7 cellular contexts compared by ENCODE assay signal in genomic region chr5:179827684-179828083, GRCh38. TPM values are rescaled to one million over a fixed set of nuclear protein-coding genes. Genes with fewer than 3 reads are reported as not detected.
DNase-seq lines count a peak whose midpoint lies in the region; ATAC-seq and TF ChIP-seq lines count a peak whose summit lies in the region.

No MANE protein-coding gene starts in this region.

- POLR2A ChIA-PET in activated B cell treated with CpG ODN at 0.5 μM for 24 hours (lab: Charles Lee), result interaction anchor here (0.7 to 1.1 kb wide), 4 partner anchors 9 to 32 kb away, joined by 3 to 6 read pairs (median 3); no protein-coding TSS in a partner anchor

- H3K9me3 ChIP-seq in heart left ventricle, result no peaks in the 10 kb centered on the region

- no peak overlapping the region for H3K4me3 Mint-ChIP-seq in activated B cell treated with CpG ODN at 0.5 μM for 24 hours
- no peak overlapping the region for H3K4me3 Mint-ChIP-seq in stimulated activated effector memory CD8-positive, alpha-beta T cell treated with anti-CD3 and anti-CD28 coated beads, Interleukin-12 subunit alpha, Interleukin-12 subunit beta, amount 100 ng/mL, for 72 hours

- in situ Hi-C loops in GM13977 (cut with MboI; ENCODE audit: low pct_unique_long_range_greater_than_20kb, low sequenced_read_pairs, unreplicated experiment), result no loop called here

- H3K36me3 ChIP-seq in heart left ventricle, result peaks cover 0 to 100% (median 100%) of the 10 kb centered on the region in 9 donors

- ATAC-seq in activated B cell treated with CpG ODN at 0.5 μM for 24 hours (ENCODE audit: low read depth) (peak; percentile 82), heart left ventricle (peak in 3 of 4 donors; percentile 25 to 69 (median 38)), HG02852 (IDR thresholded peaks at IDR 0.05; ENCODE audit: unreplicated experiment) (no peak)
- peak; percentile 76 for ATAC-seq in stimulated activated effector memory CD8-positive, alpha-beta T cell treated with anti-CD3 and anti-CD28 coated beads, Interleukin-12 subunit alpha, Interleukin-12 subunit beta, amount 100 ng/mL, for 72 hours

- H3K27ac ChIP-seq in heart left ventricle, result peak overlapping the region in 4 of 12 donors; percentile 7 to 62 (median 27)

- peak overlapping the region; percentile 56 for H3K27ac Mint-ChIP-seq in activated B cell treated with CpG ODN at 0.5 μM for 24 hours
- H3K27ac Mint-ChIP-seq in stimulated activated effector memory CD8-positive, alpha-beta T cell treated with anti-CD3 and anti-CD28 coated beads, Interleukin-12 subunit alpha, Interleukin-12 subunit beta, amount 100 ng/mL, for 72 hours, result peak overlapping the region; percentile 80

- H3K36me3 Mint-ChIP-seq in activated B cell treated with CpG ODN at 0.5 μM for 24 hours (ENCODE audit: low read depth), result peaks cover 96% of the 10 kb centered on the region
- peaks cover 100% of the 10 kb centered on the region for H3K36me3 Mint-ChIP-seq in stimulated activated effector memory CD8-positive, alpha-beta T cell treated with anti-CD3 and anti-CD28 coated beads, Interleukin-12 subunit alpha, Interleukin-12 subunit beta, amount 100 ng/mL, for 72 hours

- TF ChIP-seq POLR2A in heart left ventricle (IDR thresholded peaks at IDR 0.05), result no peak

- H3K27me3 ChIP-seq in heart left ventricle, result no peaks in the 10 kb centered on the region

- no peaks in the 10 kb centered on the region for H3K9me3 Mint-ChIP-seq in activated B cell treated with CpG ODN at 0.5 μM for 24 hours
- no peaks in the 10 kb centered on the region for H3K9me3 Mint-ChIP-seq in stimulated activated effector memory CD8-positive, alpha-beta T cell treated with anti-CD3 and anti-CD28 coated beads, Interleukin-12 subunit alpha, Interleukin-12 subunit beta, amount 100 ng/mL, for 72 hours

- CTCF ChIA-PET in activated B cell treated with CpG ODN at 0.5 μM for 24 hours (lab: Charles Lee), result interaction anchor here (1.0 to 1.1 kb wide), 3 partner anchors 26 to 146 kb away, joined by 3 to 12 read pairs (median 3); no protein-coding TSS in a partner anchor

- no peaks in the 10 kb centered on the region for H3K27me3 Mint-ChIP-seq in activated B cell treated with CpG ODN at 0.5 μM for 24 hours

- intact Hi-C loops in activated B cell treated with CpG ODN at 0.5 μM for 24 hours (cut with micrococcal nuclease), result no loop called here
- intact Hi-C loops in heart left ventricle (cut with DNase I), result loop anchor here in 1 of 10 donors (10.0 kb wide), 1 partner anchor 203 kb away; the partner anchor contains the start of gene HNRNPH1

- no peak overlapping the region for H3K4me3 ChIP-seq in heart left ventricle

- peak; percentile 26 for DNase-seq in KG1 (lab: John Stamatoyannopoulos, UW)
- DNase-seq in activated B cell treated with CpG ODN at 0.5 μM for 24 hours, result no peak
- peak in 3 of 5 donors; percentile 54 to 66 (median 55) for DNase-seq in heart left ventricle
- DNase-seq in stimulated activated effector memory CD8-positive, alpha-beta T cell treated with anti-CD3 and anti-CD28 coated beads, Interleukin-12 subunit alpha, Interleukin-12 subunit beta, amount 100 ng/mL, for 72 hours (ENCODE audit: low spot score in 2 of 2), result no peak
- DNase-seq in GM13977 (ENCODE audit: low spot score), result no peak
- no peak for DNase-seq in SK-N-DZ (ENCODE audit: low spot score)

- TF ChIP-seq CTCF in activated B cell treated with CpG ODN at 0.5 μM for 24 hours (IDR thresholded peaks at IDR 0.05) (no peak), heart left ventricle (IDR thresholded peaks at IDR 0.05) (no peak), GM13977 (IDR thresholded peaks at IDR 0.05; ENCODE audit: extremely low read depth, insufficient read depth, missing control alignments) (no peak)

- H3K4me1 ChIP-seq in heart left ventricle, result peaks cover 10 to 55% (median 46%) of the 10 kb centered on the region in 12 donors

- peaks cover 35% of the 10 kb centered on the region for H3K4me1 Mint-ChIP-seq in activated B cell treated with CpG ODN at 0.5 μM for 24 hours
- peaks cover 42% of the 10 kb centered on the region for H3K4me1 Mint-ChIP-seq in stimulated activated effector memory CD8-positive, alpha-beta T cell treated with anti-CD3 and anti-CD28 coated beads, Interleukin-12 subunit alpha, Interleukin-12 subunit beta, amount 100 ng/mL, for 72 hours

- 59 to 64% (median 63%) methylated on average over 9 of the region's 9 CpGs for WGBS in heart left ventricle, 4 donors

RNA-seq across cellular contexts. Expression of gene SQSTM1, which starts 7.0 kb away (rescaled TPM):
- total RNA-seq in activated B cell treated with CpG ODN at 0.5 μM for 24 hours (243 and 252 TPM in 2 replicates), heart left ventricle (100 to 1,000 TPM; 266 to 747 (median 402) TPM)
- 100 to 1,000 TPM; 177 to 266 TPM for polyA plus RNA-seq in heart left ventricle
- polyA plus RNA-seq in SK-N-DZ (2014; cell fraction: cytosol; rRNA removed), result 48.1 and 55.0 TPM in 2 replicates
- 63.1 and 73.0 TPM in 2 replicates for polyA plus RNA-seq in SK-N-DZ (2014; cell fraction: nucleus; rRNA removed)

RNA-seq across cellular contexts. Expression of gene MGAT4B, which starts 21.0 kb away (rescaled TPM):
- total RNA-seq in activated B cell treated with CpG ODN at 0.5 μM for 24 hours (73.6 and 85.3 TPM in 2 replicates), heart left ventricle (100 to 1,000 TPM in 6 of 9 donors, 10 to 100 TPM in 3; 84.2 to 209 (median 112) TPM)
- polyA plus RNA-seq in heart left ventricle, result 10 to 100 TPM; 49.6 to 89.7 TPM
- 112 and 113 TPM in 2 replicates for polyA plus RNA-seq in SK-N-DZ (2014; cell fraction: cytosol; rRNA removed)
- 255 and 338 TPM in 2 replicates for polyA plus RNA-seq in SK-N-DZ (2014; cell fraction: nucleus; rRNA removed)

RNA-seq across cellular contexts. Expression of gene MRNIP, which starts 30.9 kb away (rescaled TPM):
- total RNA-seq in activated B cell treated with CpG ODN at 0.5 μM for 24 hours (54.6 and 70.0 TPM in 2 replicates), heart left ventricle (10 to 100 TPM in 6 of 9 donors, 1 to 10 TPM in 3; 8.5 to 14.4 (median 12.3) TPM)
- 10 to 100 TPM; 10.4 to 24.1 TPM for polyA plus RNA-seq in heart left ventricle
- polyA plus RNA-seq in SK-N-DZ (2014; cell fraction: cytosol; rRNA removed), result 60.7 and 72.9 TPM in 2 replicates
- 207 and 213 TPM in 2 replicates for polyA plus RNA-seq in SK-N-DZ (2014; cell fraction: nucleus; rRNA removed)

RNA-seq across cellular contexts. Expression of gene LTC4S, which starts 33.9 kb away (rescaled TPM):
- total RNA-seq in activated B cell treated with CpG ODN at 0.5 μM for 24 hours (2.6 and 2.7 TPM in 2 replicates), heart left ventricle (10 to 100 TPM in 4 of 9 donors, 1 to 10 TPM in 5; 4.5 to 16.7 (median 9.5) TPM)
- polyA plus RNA-seq in heart left ventricle, result 10 to 100 TPM in 1 of 2 donors, 1 to 10 TPM in 1; 3.3 to 13.8 TPM
- polyA plus RNA-seq in SK-N-DZ (2014; cell fraction: cytosol; rRNA removed), result not detected in 2 replicates
- 4.2 and 9.1 TPM in 2 replicates for polyA plus RNA-seq in SK-N-DZ (2014; cell fraction: nucleus; rRNA removed)

Comparison
In these comparisons a context has a peak if more than half of its experiments do, and no peak if none do; other contexts are left out.
1. DNase-seq: peak in KG1 (single experiment) and heart left ventricle (3 of 5); none in activated B cell treated with CpG ODN at 0.5 μM for 24 hours (single experiment), stimulated activated effector memory CD8-positive, alpha-beta T cell treated with anti-CD3 and anti-CD28 coated beads, Interleukin-12 subunit alpha, Interleukin-12 subunit beta, amount 100 ng/mL, for 72 hours (0 of 2), GM13977 (single experiment) and SK-N-DZ (single experiment).